ENCODE assay signal across 30 cellular contexts in the genomic region with DNA sequence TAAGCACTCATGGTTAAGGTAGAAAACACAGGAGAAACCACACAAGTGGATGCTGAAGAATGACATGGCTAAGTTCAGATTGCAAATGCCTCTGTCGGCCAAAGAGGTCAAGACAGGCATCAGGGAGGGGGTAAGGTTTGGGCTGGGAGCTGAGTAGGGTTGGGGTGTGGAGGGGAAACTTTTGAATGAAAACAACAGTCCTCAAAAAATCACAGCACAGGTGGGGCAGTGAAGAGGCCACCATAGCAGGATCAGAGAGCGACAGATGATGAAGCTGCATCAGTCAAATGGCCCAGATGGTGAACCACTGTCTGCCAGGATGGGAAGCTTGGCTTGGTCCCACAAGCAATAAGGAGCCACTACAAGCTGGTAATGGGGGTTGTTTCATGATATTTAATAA.
A peak's percentile ranks its signal among the peaks of the same experiment; 100 is the strongest.
DNase-seq lines count a peak whose midpoint lies in the region; ATAC-seq, FAIRE-seq and TF ChIP-seq lines count a peak whose summit lies in the region.
"Had no signal": no experiment of that assay in that cellular context is flagged by ENCODE, and none has a peak within 500 bp of the region (broad histone marks: within the 10 kb centered on the region; RNA-seq: fewer than 3 reads in every experiment).

No MANE protein-coding gene starts in this region.

- H3K27ac Mint-ChIP-seq in neural crest cell (ENCODE audit: unreplicated experiment) (peak overlapping the region; percentile 85), type B pancreatic cell (no peak overlapping the region)
- H3K27ac Mint-ChIP-seq: activated B cell treated with CpG ODN at 0.5 μM for 24 hours; activated naive CD8-positive, alpha-beta T cell treated with anti-CD3 and anti-CD28 coated beads, Interleukin-2, amount 50 U/mL, for 24 hours; immature natural killer cell; memory B cell; neural progenitor cell; stimulated activated naive CD8-positive, alpha-beta T cell treated with anti-CD3 and anti-CD28 coated beads, Interleukin-15, amount 100 ng/mL, for 72 hours had no signal

- no peaks in the 10 kb centered on the region for H3K27me3 ChIP-seq in cardiac muscle cell
- H3K27me3 ChIP-seq: gastrocnemius medialis, neural progenitor cell, pancreas had no signal

- H3K4me3 ChIP-seq in cardiac muscle cell = no peak overlapping the region
- no peak overlapping the region for H3K4me3 ChIP-seq in coronary artery
- H3K4me3 ChIP-seq: gastrocnemius medialis, HAP-1, neural progenitor cell, pancreas, SK-N-MC had no signal

- H3K9me3 ChIP-seq in cardiac muscle cell (ENCODE audit: low read depth) = no peaks in the 10 kb centered on the region
- H3K9me3 ChIP-seq: gastrocnemius medialis, HAP-1, pancreas had no signal

- DNase-seq in cardiac muscle cell (ENCODE audit: low read depth in 1 of 2, low spot score in 1 of 2) (no peak), left cardiac atrium (no peak), coronary artery (ENCODE audit: low spot score) (peak; percentile 38), neural crest cell (ENCODE audit: low read depth, low spot score) (no peak), type B pancreatic cell (ENCODE audit: extremely low spot score, unreplicated experiment) (no peak), HTR-8/SVneo (ENCODE audit: insufficient read length, low spot score) (no peak), NCI-H1092 treated with DMSO at 0.1 percent for 48 hours (lab: John Stamatoyannopoulos, UW) (no peak)
- DNase-seq: activated B cell treated with CpG ODN at 0.5 μM for 24 hours; activated naive CD8-positive, alpha-beta T cell treated with anti-CD3 and anti-CD28 coated beads, Interleukin-2, amount 50 U/mL, for 24 hours; activated T-cell treated with anti-CD3 and anti-CD28 coated beads, Interleukin-2, amount 50 U/mL, for 4 hours; Calu3; DND-41; gastrocnemius medialis; GF-D8; immature natural killer cell; IMR-90; NCI-H146; NCI-H510A; NK-92 treated with Interleukin-12 subunit alpha and Interleukin-12 subunit beta, amount 100 ng/mL, for 24 hours; pancreas; stimulated activated CD8-positive, alpha-beta memory T cell treated with anti-CD3 and anti-CD28 coated beads, Interleukin-4, amount 100 ng/mL, for 48 hours; stimulated activated naive CD8-positive, alpha-beta T cell treated with anti-CD3 and anti-CD28 coated beads, Interleukin-15, amount 100 ng/mL, for 72 hours; T-helper 1 cell; trophoblast cell had no signal

- ATAC-seq in left cardiac atrium = no peak
- ATAC-seq in HG03442 (IDR thresholded peaks at IDR 0.05; ENCODE audit: unreplicated experiment) = no peak
- ATAC-seq: activated naive CD8-positive, alpha-beta T cell treated with anti-CD3 and anti-CD28 coated beads, Interleukin-2, amount 50 U/mL, for 24 hours; activated T-cell treated with anti-CD3 and anti-CD28 coated beads, Interleukin-2, amount 50 U/mL, for 4 hours; gastrocnemius medialis; pancreas; stimulated activated naive CD8-positive, alpha-beta T cell treated with anti-CD3 and anti-CD28 coated beads, Interleukin-15, amount 100 ng/mL, for 72 hours had no signal

- TF ChIP-seq CTCF in cardiac muscle cell (IDR thresholded peaks at IDR 0.05; ENCODE audit: low read depth, low read length) (no peak), coronary artery (IDR thresholded peaks at IDR 0.05) (no peak), neural crest cell (conservative IDR thresholded peaks at IDR 0.05) (no peak), type B pancreatic cell (conservative IDR thresholded peaks at IDR 0.05) (no peak)

- no peak for FAIRE-seq in HTR-8/SVneo (lab: Jason Lieb, UNC)
- FAIRE-seq: A204.1, pancreas had no signal

- H3K36me3 Mint-ChIP-seq in neural crest cell (ENCODE audit: low read depth) (no peaks in the 10 kb centered on the region), type B pancreatic cell (no peaks in the 10 kb centered on the region)
- H3K36me3 Mint-ChIP-seq: immature natural killer cell, memory B cell, neural progenitor cell had no signal

- H3K27me3 Mint-ChIP-seq in neural crest cell (ENCODE audit: low read depth) (no peaks in the 10 kb centered on the region), type B pancreatic cell (peaks cover 8% of the 10 kb centered on the region)

- H3K4me3 Mint-ChIP-seq in neural crest cell (no peak overlapping the region), type B pancreatic cell (peak overlapping the region; percentile 30)
- H3K4me3 Mint-ChIP-seq: activated B cell treated with CpG ODN at 0.5 μM for 24 hours; activated naive CD8-positive, alpha-beta T cell treated with anti-CD3 and anti-CD28 coated beads, Interleukin-2, amount 50 U/mL, for 24 hours; activated T-cell treated with anti-CD3 and anti-CD28 coated beads, Interleukin-2, amount 50 U/mL, for 4 hours; immature natural killer cell; memory B cell; neural progenitor cell; stimulated activated naive CD8-positive, alpha-beta T cell treated with anti-CD3 and anti-CD28 coated beads, Interleukin-15, amount 100 ng/mL, for 72 hours had no signal

- intact Hi-C loops in left cardiac atrium (cut with DNase I) = no loop called here

- H3K4me1 Mint-ChIP-seq in neural crest cell (peaks cover 13% of the 10 kb centered on the region), type B pancreatic cell (ENCODE audit: unreplicated experiment) (peaks cover 29% of the 10 kb centered on the region)
- H3K4me1 Mint-ChIP-seq: activated B cell treated with CpG ODN at 0.5 μM for 24 hours; activated naive CD8-positive, alpha-beta T cell treated with anti-CD3 and anti-CD28 coated beads, Interleukin-2, amount 50 U/mL, for 24 hours; immature natural killer cell; memory B cell; stimulated activated naive CD8-positive, alpha-beta T cell treated with anti-CD3 and anti-CD28 coated beads, Interleukin-15, amount 100 ng/mL, for 72 hours had no signal

- peaks cover 71% of the 10 kb centered on the region for H3K4me1 ChIP-seq in cardiac muscle cell (ENCODE audit: low read depth)
- H3K4me1 ChIP-seq: gastrocnemius medialis, HAP-1, neural progenitor cell, pancreas had no signal

- H3K27ac ChIP-seq in cardiac muscle cell (peak overlapping the region; percentile 95), coronary artery (peak overlapping the region; percentile 64 to 71)
- H3K27ac ChIP-seq: gastrocnemius medialis, neural progenitor cell, pancreas, SK-N-MC had no signal

- no peaks in the 10 kb centered on the region for H3K9me3 Mint-ChIP-seq in neural crest cell
- H3K9me3 Mint-ChIP-seq in type B pancreatic cell = peaks cover 3% of the 10 kb centered on the region
- H3K9me3 Mint-ChIP-seq: activated B cell treated with CpG ODN at 0.5 μM for 24 hours; activated naive CD8-positive, alpha-beta T cell treated with anti-CD3 and anti-CD28 coated beads, Interleukin-2, amount 50 U/mL, for 24 hours; activated T-cell treated with anti-CD3 and anti-CD28 coated beads, Interleukin-2, amount 50 U/mL, for 4 hours; immature natural killer cell; neural progenitor cell; stimulated activated naive CD8-positive, alpha-beta T cell treated with anti-CD3 and anti-CD28 coated beads, Interleukin-15, amount 100 ng/mL, for 72 hours had no signal

- H3K36me3 ChIP-seq in cardiac muscle cell = no peaks in the 10 kb centered on the region
- H3K36me3 ChIP-seq: gastrocnemius medialis, HAP-1, neural progenitor cell, pancreas had no signal
